In the genomic region with DNA sequence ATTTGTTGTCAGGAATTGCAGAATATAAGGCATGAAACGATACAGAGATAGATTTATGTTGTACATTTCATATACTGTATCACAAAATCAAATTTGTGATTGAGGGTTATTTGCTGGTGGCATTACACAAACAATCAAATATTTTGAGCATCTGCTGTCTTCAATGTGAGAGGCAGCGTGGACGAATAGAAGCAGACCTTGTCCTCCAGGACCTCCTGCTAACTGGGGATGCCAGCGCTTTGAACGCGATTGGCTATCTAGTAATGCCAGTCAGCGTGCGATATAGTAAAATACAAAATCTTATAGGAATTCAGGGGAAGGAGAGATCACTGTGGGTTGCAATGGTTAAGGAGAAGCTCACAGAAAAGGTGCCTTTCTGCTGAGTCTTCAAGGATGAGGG, we compare ENCODE assay signal across 8 cellular contexts. TPM values are rescaled to one million over a fixed set of nuclear protein-coding genes. Genes with fewer than 3 reads are reported as not detected.
DNase-seq lines count a peak whose midpoint lies in the region; ATAC-seq and TF ChIP-seq lines count a peak whose summit lies in the region.

No MANE protein-coding gene starts in this region.

- TF ChIP-seq RAD21 in HCT116 (IDR thresholded peaks at IDR 0.05; ENCODE audit: low read depth) = no peak

- peaks cover 31% of the 10 kb centered on the region for H3K79me2 ChIP-seq in HCT116 (ENCODE audit: insufficient read depth, low read length)

- intact Hi-C loops in HCT116 (cut with micrococcal nuclease) = no loop called here

- H3K9ac ChIP-seq in HCT116 (ENCODE audit: low read length) = no peak overlapping the region
- peak overlapping the region; percentile 76 to 95 (median 81) for H3K9ac ChIP-seq in skeletal muscle tissue (ENCODE audit: low read depth in 1 of 3, low read length in 3 of 3)

- POLR2A ChIA-PET in HCT116 (lab: Charles Lee) = no interaction called here
- POLR2A ChIA-PET in WTC11 (lab: Charles Lee) = interaction anchor here (1.0 kb wide), 1 partner anchor 469 kb away, joined by 3 read pairs; the partner anchor contains the start of gene ADAMTS15

- WGBS in gastroesophageal sphincter (ENCODE audit: low coverage in 1 of 2), 2 donors = 43 to 74% methylated on average over 7 to 8 of the region's 8 CpGs

- peak overlapping the region; percentile 88 for H3K4me2 ChIP-seq in HCT116 (ENCODE audit: low read length)

- TF ChIP-seq EP300 in gastroesophageal sphincter (IDR thresholded peaks at IDR 0.05) = no peak

- H3K27me3 ChIP-seq in HCT116 (ENCODE audit: insufficient read depth, low read length) (no peaks in the 10 kb centered on the region), gastroesophageal sphincter (no peaks in the 10 kb centered on the region), skeletal muscle tissue (ENCODE audit: control insufficient read depth in 3 of 3, insufficient read depth in 3 of 3, low read length in 3 of 3) (no peaks in the 10 kb centered on the region)

- H3K4me3 ChIP-seq in HCT116 (replicated peaks in 1 of 2; ENCODE audit: low read depth in 1 of 2, low read length in 2 of 2) (peak overlapping the region in 1 of 2 experiments; percentile 75; a peak in 3 of 4 replicates), gastroesophageal sphincter (peak overlapping the region; percentile 81 to 95), skeletal muscle tissue (ENCODE audit: low read length in 3 of 3) (peak overlapping the region; percentile 92 to 97 (median 95))

- no peaks in the 10 kb centered on the region for H3K9me2 ChIP-seq in HCT116 (ENCODE audit: insufficient read depth)

- H3K4me3 Mint-ChIP-seq in WTC11 = peak overlapping the region; percentile 75

- DNase-seq in HCT116 (ENCODE audit: low read depth, low spot score) (no peak), WTC11 (ENCODE audit: low spot score) (no peak), AML-193 (lab: John Stamatoyannopoulos, UW) (no peak), DMS153 treated with DMSO at 0.1 percent for 48 hours (lab: John Stamatoyannopoulos, UW; ENCODE audit: unreplicated experiment) (no peak), GM10266 (ENCODE audit: extremely low spot score) (no peak), kidney glomerular epithelial cell (lab: John Stamatoyannopoulos, UW) (no peak)

- peaks cover 27% of the 10 kb centered on the region for H3K27me3 Mint-ChIP-seq in WTC11 (ENCODE audit: low read depth)

- TF ChIP-seq POLR2A in HCT116 (IDR thresholded peaks at IDR 0.05; ENCODE audit: borderline replicate concordance, extremely low read depth, insufficient read depth, insufficient read length) (no peak), gastroesophageal sphincter (IDR thresholded peaks at IDR 0.05) (no peak)

- H4K20me1 ChIP-seq in HCT116 (ENCODE audit: insufficient read depth) = no peaks in the 10 kb centered on the region

- RAD21 ChIA-PET in HCT116 (lab: Charles Lee; ENCODE audit: low non-redundant PET in 1 of 2, low total read pairs in 2 of 2, uncharacterized antibody in 2 of 2, unreplicated experiment in 2 of 2) = no interaction called here

- ATAC-seq in HCT116 (no peak), WTC11 (no peak), gastroesophageal sphincter (no peak)

- H3K27ac Mint-ChIP-seq in WTC11 = no peak overlapping the region

- H3K27ac ChIP-seq in HCT116 (ENCODE audit: low read depth, low read length) (no peak overlapping the region), gastroesophageal sphincter (peak overlapping the region in 3 of 4 donors; percentile 89 to 98 (median 93)), skeletal muscle tissue (ENCODE audit: low read depth, low read length) (peak overlapping the region; percentile 82)

- peak overlapping the region; percentile 69 for H2AFZ ChIP-seq in HCT116 (ENCODE audit: low read depth, low read length, poor library complexity, severe bottlenecking)

- peaks cover 8% of the 10 kb centered on the region; the same call in 1 of the 2 replicates for H3K36me3 Mint-ChIP-seq in WTC11

- H3K4me1 ChIP-seq in HCT116 (ENCODE audit: control insufficient read depth in 1 of 2, insufficient read depth in 2 of 2, low read length in 2 of 2) (peaks cover 5 to 12% of the 10 kb centered on the region in 2 experiments), gastroesophageal sphincter (peaks cover 0 to 45% (median 18%) of the 10 kb centered on the region in 3 donors), skeletal muscle tissue (ENCODE audit: control insufficient read depth in 3 of 3, insufficient read depth in 3 of 3, low read length in 3 of 3) (peaks cover 30 to 40% (median 36%) of the 10 kb centered on the region in 3 donors)

- no peaks in the 10 kb centered on the region for H3K9me3 ChIP-seq in HCT116 (ENCODE audit: control insufficient read depth in 1 of 2, insufficient read depth in 1 of 2, low read depth in 1 of 2, low read length in 2 of 2)
- no peaks in the 10 kb centered on the region for H3K9me3 ChIP-seq in gastroesophageal sphincter
- no peaks in the 10 kb centered on the region for H3K9me3 ChIP-seq in skeletal muscle tissue (ENCODE audit: control insufficient read depth in 3 of 3, low read length in 3 of 3)

- no TSS peak for BruUV-seq in HCT116 (replicated peaks; lab: Mats Ljungman, UMichigan)

- CTCF ChIA-PET in HCT116 (lab: Charles Lee) (interaction anchor here (0.6 to 1.3 kb wide), 13 partner anchors 8 to 704 kb away, joined by 3 to 10 read pairs (median 4); no protein-coding TSS in a partner anchor), WTC11 (lab: Charles Lee) (interaction anchor here (0.6 to 2.7 kb wide), 55 partner anchors 9 to 1495 kb away, joined by 3 to 23 read pairs (median 4); partner anchors contain the start of gene ADAMTS15)

- peaks cover 34% of the 10 kb centered on the region for H3K4me1 Mint-ChIP-seq in WTC11

- TF ChIP-seq CTCF in HCT116 (IDR thresholded peaks at IDR 0.05 in 2 of 3, conservative IDR thresholded peaks at IDR 0.05 in 1 of 3; ENCODE audit: borderline replicate concordance in 1 of 3, insufficient read depth in 1 of 3, low read depth in 2 of 3, low read length in 2 of 3) (no peak), WTC11 (IDR thresholded peaks at IDR 0.05) (no peak), gastroesophageal sphincter (IDR thresholded peaks at IDR 0.05) (no peak), GM10266 (IDR thresholded peaks at IDR 0.05; ENCODE audit: control insufficient read depth, insufficient read depth, low read depth, missing control alignments) (no peak)

- H3K9me3 Mint-ChIP-seq in WTC11 = peaks cover 10% of the 10 kb centered on the region

- H3K36me3 ChIP-seq in HCT116 (ENCODE audit: control insufficient read depth in 1 of 2, insufficient read depth in 2 of 2, low read length in 2 of 2) = no peaks in the 10 kb centered on the region; a peak in 2 of 4 replicates
- peaks cover 0 to 30% of the 10 kb centered on the region in 2 donors for H3K36me3 ChIP-seq in gastroesophageal sphincter
- peaks cover 12 to 17% (median 15%) of the 10 kb centered on the region in 3 donors for H3K36me3 ChIP-seq in skeletal muscle tissue (ENCODE audit: control insufficient read depth in 3 of 3, insufficient read depth in 3 of 3, low read length in 3 of 3)

TF ChIP-seq in HCT116, 20 proteins besides CTCF, POLR2A, EP300 and RAD21 (continues in another document):
- TF ChIP-seq, protein P1, sequence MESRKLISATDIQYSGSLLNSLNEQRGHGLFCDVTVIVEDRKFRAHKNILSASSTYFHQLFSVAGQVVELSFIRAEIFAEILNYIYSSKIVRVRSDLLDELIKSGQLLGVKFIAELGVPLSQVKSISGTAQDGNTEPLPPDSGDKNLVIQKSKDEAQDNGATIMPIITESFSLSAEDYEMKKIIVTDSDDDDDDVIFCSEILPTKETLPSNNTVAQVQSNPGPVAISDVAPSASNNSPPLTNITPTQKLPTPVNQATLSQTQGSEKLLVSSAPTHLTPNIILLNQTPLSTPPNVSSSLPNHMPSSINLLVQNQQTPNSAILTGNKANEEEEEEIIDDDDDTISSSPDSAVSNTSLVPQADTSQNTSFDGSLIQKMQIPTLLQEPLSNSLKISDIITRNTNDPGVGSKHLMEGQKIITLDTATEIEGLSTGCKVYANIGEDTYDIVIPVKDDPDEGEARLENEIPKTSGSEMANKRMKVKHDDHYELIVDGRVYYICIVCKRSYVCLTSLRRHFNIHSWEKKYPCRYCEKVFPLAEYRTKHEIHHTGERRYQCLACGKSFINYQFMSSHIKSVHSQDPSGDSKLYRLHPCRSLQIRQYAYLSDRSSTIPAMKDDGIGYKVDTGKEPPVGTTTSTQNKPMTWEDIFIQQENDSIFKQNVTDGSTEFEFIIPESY (IDR thresholded peaks at IDR 0.05; ENCODE audit: extremely low read depth, insufficient replicate concordance, low read length) = no peak
- TF ChIP-seq EGR1 (IDR thresholded peaks at IDR 0.05; ENCODE audit: low read depth) (no peak), TCF7L2 (IDR thresholded peaks at IDR 0.05; ENCODE audit: borderline replicate concordance, extremely low read depth, insufficient read depth, insufficient read length) (no peak), EZH2phosphoT487 (IDR thresholded peaks at IDR 0.05; ENCODE audit: borderline replicate concordance) (no peak), ELF1 (IDR thresholded peaks at IDR 0.05; ENCODE audit: borderline replicate concordance, low read depth) (no peak)

TF ChIP-seq in WTC11, 78 proteins besides CTCF, POLR2A, EP300 and RAD21 (continues in another document):
- no peak for TF ChIP-seq TCF7 (CRISPR knock-in tag; IDR thresholded peaks at IDR 0.05; ENCODE audit: low read depth)
- no peak for TF ChIP-seq GRHL2 (CRISPR knock-in tag; IDR thresholded peaks at IDR 0.05; ENCODE audit: insufficient replicate concordance, severe bottlenecking)
- no peak for TF ChIP-seq ZNF317 (CRISPR knock-in tag; IDR thresholded peaks at IDR 0.05; ENCODE audit: borderline replicate concordance, low read depth)

RNA-seq across cellular contexts. Expression of gene SNX19, which starts 0.6 kb away (rescaled TPM):
- total RNA-seq in HCT116 (2021; ENCODE audit: unreplicated experiment) = 25.2 TPM
- 10.6 and 11.7 TPM in 2 replicates for polyA plus RNA-seq in HCT116 (2012)
- total RNA-seq in WTC11 (2021) = 24.3 to 28.7 TPM (median 25.2 TPM) in 3 replicates
- 100 to 1,000 TPM; 110 to 131 (median 119) TPM for total RNA-seq in gastroesophageal sphincter
- total RNA-seq in skeletal muscle tissue = 31.3 TPM
